Comparison of ENCODE assay signal across 28 cellular contexts in the genomic region with DNA sequence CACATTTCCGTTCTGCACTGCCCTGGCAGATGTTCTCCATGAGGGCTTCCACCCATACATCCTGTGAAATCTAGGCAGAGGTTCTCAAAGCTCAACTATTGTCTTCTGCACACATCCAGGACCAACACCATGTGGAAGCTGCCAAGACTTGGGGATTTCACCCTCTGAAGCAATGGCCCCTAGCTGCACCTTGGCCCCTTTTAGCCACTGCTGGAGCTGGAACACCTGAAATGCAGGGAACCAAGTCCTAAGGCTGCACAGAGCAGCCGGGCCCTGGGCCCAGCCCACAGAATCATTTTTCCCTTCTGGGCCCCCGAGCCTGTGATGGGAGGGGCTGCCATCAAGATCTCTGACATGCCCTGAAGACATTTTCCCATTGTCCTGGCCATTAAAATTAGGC.
"Had no signal": no experiment of that assay in that cellular context is flagged by ENCODE, and none has a peak within 500 bp of the region (broad histone marks: within the 10 kb centered on the region; RNA-seq: fewer than 3 reads in every experiment).

No MANE protein-coding gene starts in this region.

- H3K4me1 ChIP-seq: colonic mucosa, esophagus muscularis mucosa, esophagus squamous epithelium, foreskin keratinocyte, gastrocnemius medialis, gastroesophageal sphincter, heart left ventricle, heart right ventricle had no signal

- FAIRE-seq: colon, endometrium, endothelial cell of umbilical vein, frontal cortex had no signal

- H3K4me3 ChIP-seq: colonic mucosa, coronary artery, dorsolateral prefrontal cortex, esophagus muscularis mucosa, esophagus squamous epithelium, gastrocnemius medialis, gastroesophageal sphincter, heart left ventricle, heart right ventricle had no signal

- H3K27me3 ChIP-seq: colonic mucosa, esophagus muscularis mucosa, esophagus squamous epithelium, foreskin keratinocyte, gastrocnemius medialis, gastroesophageal sphincter, heart left ventricle, heart right ventricle had no signal

- H3K27ac ChIP-seq: colonic mucosa, coronary artery, dorsolateral prefrontal cortex, epithelial cell of prostate, esophagus muscularis mucosa, esophagus squamous epithelium, foreskin keratinocyte, gastrocnemius medialis, gastroesophageal sphincter, heart left ventricle, heart right ventricle had no signal

- H3K36me3 ChIP-seq: colonic mucosa, esophagus muscularis mucosa, esophagus squamous epithelium, gastrocnemius medialis, gastroesophageal sphincter, heart left ventricle, heart right ventricle had no signal

- H3K9me3 Mint-ChIP-seq: endodermal cell had no signal

- H3K9me3 ChIP-seq: colonic mucosa, esophagus squamous epithelium, gastrocnemius medialis, heart left ventricle had no signal

- H3K4me3 Mint-ChIP-seq: dendritic cell treated with granulocyte-macrophage colony-stimulating factor and Interleukin-4, amounts not matched to agents 40 ng/mL and 50 ng/mL, for 4 days; effector memory CD8-positive, alpha-beta T cell; endodermal cell had no signal

- H3K4me1 Mint-ChIP-seq: endodermal cell had no signal

- DNase-seq: colonic mucosa; cortex of kidney; dermis blood vessel endothelial cell; effector CD4-positive, alpha-beta T cell; effector CD8-positive, alpha-beta T cell; effector memory CD4-positive, alpha-beta T cell; effector memory CD8-positive, alpha-beta T cell; endodermal cell; erythroblast; esophagus squamous epithelium; foreskin fibroblast; foreskin keratinocyte; foreskin melanocyte; gastrocnemius medialis; glutamatergic neuron; head of caudate nucleus; heart left ventricle; heart right ventricle had no signal

- H3K27me3 Mint-ChIP-seq: dendritic cell treated with granulocyte-macrophage colony-stimulating factor and Interleukin-4, amounts not matched to agents 40 ng/mL and 50 ng/mL, for 4 days; effector memory CD8-positive, alpha-beta T cell had no signal

- H3K27ac Mint-ChIP-seq: dendritic cell treated with granulocyte-macrophage colony-stimulating factor and Interleukin-4, amounts not matched to agents 40 ng/mL and 50 ng/mL, for 4 days; effector memory CD8-positive, alpha-beta T cell; endodermal cell had no signal
